In the genomic region with DNA sequence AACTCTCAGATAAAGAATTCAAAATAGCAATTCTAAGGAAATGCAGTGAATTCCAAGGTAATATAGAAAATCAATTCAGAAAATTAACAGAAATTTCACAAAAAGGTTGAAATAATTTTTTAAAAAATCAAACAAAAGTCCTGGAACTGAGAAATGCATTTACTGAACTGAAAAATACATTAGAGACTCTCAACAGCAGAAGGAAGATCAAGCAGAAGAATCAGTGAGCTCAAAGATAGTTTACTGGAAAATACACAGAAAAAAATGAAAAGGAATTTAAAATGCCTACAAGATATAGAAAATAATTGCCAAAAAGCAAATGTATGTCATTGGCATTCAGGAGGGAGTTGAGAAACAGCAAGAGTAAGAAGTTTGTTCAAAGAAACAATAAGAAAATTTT, we compare ENCODE assay signal across 39 cellular contexts.
"Had no signal": no experiment of that assay in that cellular context is flagged by ENCODE, and none has a peak within 500 bp of the region (broad histone marks: within the 10 kb centered on the region; RNA-seq: fewer than 3 reads in every experiment).

No MANE protein-coding gene starts in this region.

- H3K27me3 ChIP-seq: adrenal gland, ascending aorta, body of pancreas, brain microvascular endothelial cell, cardiac muscle cell had no signal

- H3K4me3 ChIP-seq: adrenal gland, ascending aorta, body of pancreas, breast epithelium, cardiac muscle cell had no signal

- DNase-seq: activated effector memory CD4-positive, alpha-beta T cell treated with anti-CD3 and anti-CD28 coated beads, Interleukin-2, amount 50 U/mL, for 16 hours; activated effector memory CD4-positive, alpha-beta T cell treated with Interleukin-2 at 50 U/mL for 16 hours; activated gamma-delta T cell; activated gamma-delta T cell treated with Interleukin-2 at 50 U/mL for 16 hours; activated naive CD4-positive, alpha-beta T cell; activated naive CD4-positive, alpha-beta T cell treated with anti-CD3 and anti-CD28 coated beads for 36 hours; activated naive CD4-positive, alpha-beta T cell treated with anti-CD3 and anti-CD28 coated beads, Interleukin-2, amount 10 ng/mL, durations not matched to agents 7 days and 5 days; activated naive CD4-positive, alpha-beta T cell treated with anti-CD3 and anti-CD28 coated beads, Interleukin-2, amount 50 U/mL, for 16 hours; activated naive CD4-positive, alpha-beta T cell treated with Interleukin-2 at 50 U/mL for 16 hours; activated naive CD8-positive, alpha-beta T cell treated with anti-CD3 and anti-CD28 coated beads for 36 hours; activated naive CD8-positive, alpha-beta T cell treated with anti-CD3 and anti-CD28 coated beads, Interleukin-2, amount 10 ng/mL, durations not matched to agents 7 days and 5 days; activated naive CD8-positive, alpha-beta T cell treated with anti-CD3 and anti-CD28 coated beads, Interleukin-2, amount 50 U/mL, for 24 hours; activated T-cell treated with anti-CD3 and anti-CD28 coated beads, Interleukin-2, amount 50 U/mL, for 1 hour; activated T-cell treated with anti-CD3 and anti-CD28 coated beads, Interleukin-2, amount 50 U/mL, for 24 hours; activated T-cell treated with anti-CD3 and anti-CD28 coated beads, Interleukin-2, amount 50 U/mL, for 4 hours; activated T-cell treated with anti-CD3 and anti-CD28 coated beads, Interleukin-2, amount 50 U/mL, for 48 hours; activated T-cell treated with anti-CD3 and anti-CD28 coated beads, Interleukin-2, amount 50 U/mL, for 72 hours; adrenal gland; amniotic stem cell; amygdala; anterior cingulate cortex; aorta; body of pancreas; brain microvascular endothelial cell; caudate nucleus; central memory CD4-positive, alpha-beta T cell; cerebellar nuclear complex had no signal

- H3K36me3 ChIP-seq: adrenal gland, ascending aorta, brain microvascular endothelial cell, breast epithelium, cardiac muscle cell had no signal

- FAIRE-seq: astrocyte had no signal

- H3K27ac Mint-ChIP-seq: activated naive CD4-positive, alpha-beta T cell treated with anti-CD3 and anti-CD28 coated beads for 36 hours; activated naive CD4-positive, alpha-beta T cell treated with anti-CD3 and anti-CD28 coated beads, Interleukin-2, amount 10 ng/mL, durations not matched to agents 7 days and 5 days; activated naive CD4-positive, alpha-beta T cell treated with anti-CD3 and anti-CD28 coated beads, Interleukin-2, amount 50 U/mL, for 24 hours; activated naive CD4-positive, alpha-beta T cell treated with anti-CD3 and anti-CD28 coated beads, Interleukin-2, amount 50 U/mL, for 72 hours; activated naive CD8-positive, alpha-beta T cell; activated naive CD8-positive, alpha-beta T cell treated with anti-CD3 and anti-CD28 coated beads for 36 hours; activated naive CD8-positive, alpha-beta T cell treated with anti-CD3 and anti-CD28 coated beads, Interleukin-2, amount 10 ng/mL, durations not matched to agents 7 days and 5 days; activated naive CD8-positive, alpha-beta T cell treated with anti-CD3 and anti-CD28 coated beads, Interleukin-2, amount 50 U/mL, for 24 hours; activated T-cell treated with anti-CD3 and anti-CD28 coated beads, Interleukin-2, amount 50 U/mL, for 24 hours; activated T-cell treated with anti-CD3 and anti-CD28 coated beads, Interleukin-2, amount 50 U/mL, for 72 hours; activated T-helper 1 cell treated with anti-CD3 and anti-CD28 coated beads, Interleukin-12 subunit alpha, Interleukin-12 subunit beta, Interleukin-2, Interleukin-4 antibody, amounts not matched to agents 30 ng/mL and 10 ng/mL and 1 ng/mL, durations not matched to agents 14 hours and 24 hours and 36 hours; activated T-helper 17 cell treated with anti-CD3 and anti-CD28 coated beads, Interleukin-2, amount 50 U/mL, for 72 hours; activated T-helper 2 cell treated with anti-CD3 and anti-CD28 coated beads, Interferon-gamma antibody, Interleukin-2, Interleukin-4, amounts not matched to agents 10 μg/mL and 5 μg/mL and 100 μg/mL, durations not matched to agents 14 hours and 24 hours and 36 hours; brain had no signal

- H3K4me1 Mint-ChIP-seq: activated naive CD4-positive, alpha-beta T cell treated with anti-CD3 and anti-CD28 coated beads, Interleukin-2, amount 10 ng/mL, durations not matched to agents 7 days and 5 days; activated naive CD4-positive, alpha-beta T cell treated with anti-CD3 and anti-CD28 coated beads, Interleukin-2, amount 50 U/mL, for 24 hours; activated naive CD8-positive, alpha-beta T cell treated with anti-CD3 and anti-CD28 coated beads for 36 hours; activated naive CD8-positive, alpha-beta T cell treated with anti-CD3 and anti-CD28 coated beads, Interleukin-2, amount 10 ng/mL, durations not matched to agents 7 days and 5 days; activated naive CD8-positive, alpha-beta T cell treated with anti-CD3 and anti-CD28 coated beads, Interleukin-2, amount 50 U/mL, for 24 hours; activated T-helper 17 cell treated with anti-CD3 and anti-CD28 coated beads, Interleukin-2, amount 50 U/mL, for 72 hours; brain; central memory CD8-positive, alpha-beta T cell had no signal

- H3K4me3 Mint-ChIP-seq: activated naive CD4-positive, alpha-beta T cell treated with anti-CD3 and anti-CD28 coated beads for 36 hours; activated naive CD4-positive, alpha-beta T cell treated with anti-CD3 and anti-CD28 coated beads, Interleukin-2, amount 10 ng/mL, durations not matched to agents 7 days and 5 days; activated naive CD4-positive, alpha-beta T cell treated with anti-CD3 and anti-CD28 coated beads, Interleukin-2, amount 50 U/mL, for 24 hours; activated naive CD8-positive, alpha-beta T cell; activated naive CD8-positive, alpha-beta T cell treated with anti-CD3 and anti-CD28 coated beads for 36 hours; activated naive CD8-positive, alpha-beta T cell treated with anti-CD3 and anti-CD28 coated beads, Interleukin-2, amount 10 ng/mL, durations not matched to agents 7 days and 5 days; activated naive CD8-positive, alpha-beta T cell treated with anti-CD3 and anti-CD28 coated beads, Interleukin-2, amount 50 U/mL, for 24 hours; activated T-cell treated with anti-CD3 and anti-CD28 coated beads, Interleukin-2, amount 50 U/mL, for 24 hours; activated T-cell treated with anti-CD3 and anti-CD28 coated beads, Interleukin-2, amount 50 U/mL, for 4 hours; activated T-cell treated with anti-CD3 and anti-CD28 coated beads, Interleukin-2, amount 50 U/mL, for 72 hours; activated T-helper 1 cell treated with anti-CD3 and anti-CD28 coated beads, Interleukin-12 subunit alpha, Interleukin-12 subunit beta, Interleukin-2, Interleukin-4 antibody, amounts not matched to agents 30 ng/mL and 10 ng/mL and 1 ng/mL, durations not matched to agents 14 hours and 24 hours and 36 hours; activated T-helper 17 cell treated with anti-CD3 and anti-CD28 coated beads, Interleukin-2, amount 50 U/mL, for 72 hours; brain; central memory CD8-positive, alpha-beta T cell had no signal

- H3K27ac ChIP-seq: adrenal gland, ascending aorta, body of pancreas, brain microvascular endothelial cell, breast epithelium, cardiac muscle cell had no signal

- ATAC-seq: activated naive CD4-positive, alpha-beta T cell treated with anti-CD3 and anti-CD28 coated beads, Interleukin-2, amount 50 U/mL, for 72 hours; activated naive CD8-positive, alpha-beta T cell treated with anti-CD3 and anti-CD28 coated beads, Interleukin-2, amount 50 U/mL, for 24 hours; activated T-cell treated with anti-CD3 and anti-CD28 coated beads, Interleukin-2, amount 50 U/mL, for 4 hours; activated T-cell treated with anti-CD3 and anti-CD28 coated beads, Interleukin-2, amount 50 U/mL, for 72 hours; activated T-helper 17 cell treated with anti-CD3 and anti-CD28 coated beads, Interleukin-2, amount 50 U/mL, for 72 hours; body of pancreas had no signal

- H3K4me1 ChIP-seq: adrenal gland, ascending aorta, body of pancreas, breast epithelium had no signal

- H3K9me3 ChIP-seq: adrenal gland had no signal

- H3K36me3 Mint-ChIP-seq: activated naive CD4-positive, alpha-beta T cell treated with anti-CD3 and anti-CD28 coated beads, Interleukin-2, amount 10 ng/mL, durations not matched to agents 7 days and 5 days; activated naive CD8-positive, alpha-beta T cell; brain had no signal
